ENCODE assay signal across 20 cellular contexts in the genomic region with DNA sequence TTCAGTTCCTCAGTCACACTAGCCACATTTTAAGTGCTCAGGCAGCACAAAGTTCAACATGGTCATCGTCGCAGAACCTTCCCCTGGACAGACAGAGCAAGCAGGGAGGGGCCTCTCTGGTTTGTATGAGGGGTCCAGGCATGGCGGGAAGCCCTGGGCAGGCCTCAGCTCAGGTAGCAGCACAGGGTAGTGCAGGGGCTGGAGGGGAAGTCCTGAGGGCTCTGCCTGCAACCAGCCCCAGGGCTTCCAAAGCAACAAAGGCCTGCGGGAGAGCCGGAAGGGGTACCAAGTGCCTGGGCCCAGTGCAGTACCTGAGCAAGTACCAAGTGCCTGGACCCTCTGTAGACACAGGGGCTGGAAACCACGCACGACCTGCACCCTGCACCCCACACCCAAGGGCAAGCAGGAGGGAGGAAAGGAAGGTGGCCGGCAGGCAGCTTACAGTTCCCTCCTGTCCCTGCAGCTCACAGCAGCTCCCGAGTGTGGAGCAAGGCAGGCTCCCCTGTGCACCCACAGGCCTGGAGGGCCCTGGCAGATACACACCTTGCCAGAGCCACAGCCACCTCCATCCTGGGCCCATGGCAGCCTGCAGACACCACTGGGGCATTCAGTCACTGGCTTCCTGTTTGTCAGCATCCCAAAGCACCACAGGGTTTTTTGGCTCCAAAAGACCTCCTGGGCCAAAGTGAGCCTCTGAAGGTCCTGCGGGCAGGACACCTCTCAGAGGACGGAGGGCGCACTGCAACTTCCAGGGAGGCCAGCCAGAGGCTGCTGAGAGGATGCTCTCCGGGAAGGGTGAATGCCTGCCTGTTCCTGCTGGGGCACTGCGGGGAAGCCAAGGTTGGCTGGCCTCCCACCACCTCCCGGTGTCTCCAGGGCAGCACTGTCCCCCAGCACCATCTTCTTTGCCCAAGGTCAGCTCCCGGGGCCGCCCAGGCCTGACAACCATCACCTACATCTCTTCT. TPM values are rescaled to one million over a fixed set of nuclear protein-coding genes. Genes with fewer than 3 reads are reported as not detected.
A peak's percentile ranks its signal among the peaks of the same experiment; 100 is the strongest.
DNase-seq lines count a peak whose midpoint lies in the region; ATAC-seq and TF ChIP-seq lines count a peak whose summit lies in the region.
"Had no signal": no experiment of that assay in that cellular context is flagged by ENCODE, and none has a peak within 500 bp of the region (broad histone marks: within the 10 kb centered on the region; RNA-seq: fewer than 3 reads in every experiment).

No MANE protein-coding gene starts in this region.

- H3K27ac ChIP-seq in heart right ventricle (no peak overlapping the region), HEK293 (ENCODE audit: extremely low read depth, low read depth, low read length) (no peak overlapping the region), neural progenitor cell (no peak overlapping the region)

- no peaks in the 10 kb centered on the region for H3K36me3 ChIP-seq in heart right ventricle
- H3K36me3 ChIP-seq in HEK293 (ENCODE audit: control insufficient read depth in 2 of 2, insufficient read depth in 1 of 2, low read length in 2 of 2): no peaks in the 10 kb centered on the region
- no peaks in the 10 kb centered on the region for H3K36me3 ChIP-seq in neural progenitor cell

- DNase-seq in Right ventricle myocardium superior: peak; percentile 31
- DNase-seq in heart right ventricle: no peak
- DNase-seq in chondrocyte (ENCODE audit: low spot score): peak; percentile 84
- no peak for DNase-seq in neural progenitor cell (ENCODE audit: low spot score)
- DNase-seq in HFFc6: no peak
- no peak for DNase-seq in NCI-H2081 treated with DMSO at 0.1 percent for 48 hours (lab: John Stamatoyannopoulos, UW)
- DNase-seq: CD4-positive, alpha-beta T cell; GOT3; MM.1S; NCI-H1092; NCI-H1436 treated with DMSO at 0.1 percent for 48 hours; NCI-H2029 treated with DMSO at 0.1 percent for 48 hours; NCI-H2171 treated with DMSO at 0.1 percent for 48 hours; NCI-H446 treated with DMSO at 0.1 percent for 48 hours; NCI-H69; NK-92 treated with Interleukin-12 subunit alpha and Interleukin-12 subunit beta, amount 100 ng/mL, for 24 hours; SIG-M5 had no signal

- no peak overlapping the region for H3K4me2 ChIP-seq in neural progenitor cell

- H3K4me1 Mint-ChIP-seq in chondrocyte (ENCODE audit: low read depth) (no peaks in the 10 kb centered on the region), neural progenitor cell (peaks cover 6% of the 10 kb centered on the region), HFFc6 (ENCODE audit: low read depth) (no peaks in the 10 kb centered on the region)

- H3K4me3 ChIP-seq in heart right ventricle (no peak overlapping the region), HEK293 (ENCODE audit: low read depth, low read length) (no peak overlapping the region), neural progenitor cell (no peak overlapping the region)

- no peaks in the 10 kb centered on the region for H4K20me1 ChIP-seq in neural progenitor cell (ENCODE audit: low read depth)

- H3K4me1 ChIP-seq in heart right ventricle: peaks cover 0 to 4% (median 0%) of the 10 kb centered on the region in 9 donors
- H3K4me1 ChIP-seq in HEK293 (ENCODE audit: control insufficient read depth, insufficient read depth, low read length): no peaks in the 10 kb centered on the region
- no peaks in the 10 kb centered on the region for H3K4me1 ChIP-seq in neural progenitor cell

- no peaks in the 10 kb centered on the region for H3K79me2 ChIP-seq in neural progenitor cell (ENCODE audit: low read depth)

- H2AFZ ChIP-seq in neural progenitor cell (replicated peaks): no peak overlapping the region

- H3K27ac Mint-ChIP-seq in chondrocyte (ENCODE audit: unreplicated experiment): no peak overlapping the region
- H3K27ac Mint-ChIP-seq in neural progenitor cell: peak overlapping the region; percentile 33
- no peak overlapping the region for H3K27ac Mint-ChIP-seq in HFFc6
- H3K27ac Mint-ChIP-seq: CD4-positive, alpha-beta T cell had no signal

- H3F3A ChIP-seq in neural progenitor cell (ENCODE audit: low read depth): no peaks in the 10 kb centered on the region

- H3K9me3 Mint-ChIP-seq in chondrocyte (ENCODE audit: low read depth) (no peaks in the 10 kb centered on the region), neural progenitor cell (no peaks in the 10 kb centered on the region), HFFc6 (no peaks in the 10 kb centered on the region)
- H3K9me3 Mint-ChIP-seq: CD4-positive, alpha-beta T cell had no signal

- POLR2A ChIA-PET in HEK293 (lab: Yijun Ruan, JAX): no interaction called here

- TF ChIP-seq CTCF in heart right ventricle (IDR thresholded peaks at IDR 0.05) (no peak), HEK293 (tag by site-specific recombination; IDR thresholded peaks at IDR 0.05) (no peak), chondrocyte (IDR thresholded peaks at IDR 0.05) (no peak), neural progenitor cell (IDR thresholded peaks at IDR 0.05) (no peak), HFFc6 (IDR thresholded peaks at IDR 0.05) (no peak)

- H3K9ac ChIP-seq in neural progenitor cell: no peak overlapping the region

- H3K27me3 Mint-ChIP-seq in chondrocyte (ENCODE audit: low read depth) (peaks cover 33% of the 10 kb centered on the region), neural progenitor cell (ENCODE audit: insufficient read depth, low read depth) (peaks cover 17% of the 10 kb centered on the region), HFFc6 (ENCODE audit: insufficient read depth) (peaks cover 19% of the 10 kb centered on the region)

- ATAC-seq in Right ventricle myocardium superior (ENCODE audit: poor library complexity) (no peak), heart right ventricle (no peak), HG03196 (IDR thresholded peaks at IDR 0.05; ENCODE audit: unreplicated experiment) (no peak)

- CTCF ChIA-PET in HEK293 (lab: Yijun Ruan, JAX): no interaction called here

- no peaks in the 10 kb centered on the region for H3K9me3 ChIP-seq in heart right ventricle
- no peaks in the 10 kb centered on the region for H3K9me3 ChIP-seq in HEK293 (ENCODE audit: control insufficient read depth, insufficient read depth, low read depth, low read length)
- no peaks in the 10 kb centered on the region for H3K9me3 ChIP-seq in neural progenitor cell (ENCODE audit: low read depth)

- H3K36me3 Mint-ChIP-seq in chondrocyte (ENCODE audit: low read depth): no peaks in the 10 kb centered on the region
- no peaks in the 10 kb centered on the region for H3K36me3 Mint-ChIP-seq in neural progenitor cell
- no peaks in the 10 kb centered on the region for H3K36me3 Mint-ChIP-seq in HFFc6 (ENCODE audit: low read depth)

- intact Hi-C loops in Right ventricle myocardium superior (cut with DNase I): loop anchor here (10.0 kb wide), 1 partner anchor 106 kb away; no protein-coding TSS in a partner anchor
- intact Hi-C loops in heart right ventricle (cut with DNase I): loop anchor here in 1 of 10 donors (10.0 kb wide), 2 partner anchors 106 to 196 kb away; no protein-coding TSS in a partner anchor

- peaks cover 0 to 46% (median 29%) of the 10 kb centered on the region in 7 donors for H3K27me3 ChIP-seq in heart right ventricle
- H3K27me3 ChIP-seq in neural progenitor cell: peaks cover 10% of the 10 kb centered on the region

- H3K4me3 Mint-ChIP-seq in chondrocyte (ENCODE audit: unreplicated experiment) (no peak overlapping the region), neural progenitor cell (no peak overlapping the region), HFFc6 (no peak overlapping the region)
- H3K4me3 Mint-ChIP-seq: CD4-positive, alpha-beta T cell had no signal

- 81 to 83% methylated on average over 17 of the region's 17 CpGs for WGBS in heart right ventricle, 2 donors

TF ChIP-seq in HEK293, 187 proteins besides CTCF, POLR2A, EP300 and RAD21:
- TF ChIP-seq ZNF121 (tag by site-specific recombination; IDR thresholded peaks at IDR 0.05): no peak
- TF ChIP-seq ZIC2 (tag by site-specific recombination; IDR thresholded peaks at IDR 0.05): peak; percentile 57

RNA-seq across cellular contexts. Expression of gene RET, which starts 6.5 kb away (rescaled TPM):
- total RNA-seq in Right ventricle myocardium superior (6.6 TPM), heart right ventricle (1 to 10 TPM in 8 of 10 donors, under 1 TPM in 2; 0.67 to 2.6 (median 1.2) TPM), chondrocyte (0.12 to 0.18 TPM in 2 of 3 replicates, not detected in the other), neural progenitor cell (ENCODE audit: low replicate concordance) (1.4 and 2.7 TPM in 2 replicates)
- polyA plus RNA-seq in heart right ventricle: 1 to 10 TPM in 1 of 2 donors, under 1 TPM in 1; 0.38 to 2.3 TPM
- under 1 TPM in 5 of 6 experiments, not detected in 1; 0.08 to 0.62 (median 0.46) TPM for total RNA-seq in HFFc6 (2021; fragmentation: NEBNext Ultra II Directional; extraction: Animal tissue kit (Norgen Biotek cat#: 25700))
- total RNA-seq: CD4-positive, alpha-beta T cell; LHCN-M2 had no signal

Comparison
In these comparisons a context has a peak if more than half of its experiments do, and no peak if none do; other contexts are left out.
1. DNase-seq: peak in Right ventricle myocardium superior (single experiment) and chondrocyte (single experiment); none in heart right ventricle (0 of 2), neural progenitor cell (single experiment), HFFc6 (single experiment) and NCI-H2081 treated with DMSO at 0.1 percent for 48 hours (single experiment).